Comparison of ENCODE assay signal across 13 cellular contexts in the genomic region with DNA sequence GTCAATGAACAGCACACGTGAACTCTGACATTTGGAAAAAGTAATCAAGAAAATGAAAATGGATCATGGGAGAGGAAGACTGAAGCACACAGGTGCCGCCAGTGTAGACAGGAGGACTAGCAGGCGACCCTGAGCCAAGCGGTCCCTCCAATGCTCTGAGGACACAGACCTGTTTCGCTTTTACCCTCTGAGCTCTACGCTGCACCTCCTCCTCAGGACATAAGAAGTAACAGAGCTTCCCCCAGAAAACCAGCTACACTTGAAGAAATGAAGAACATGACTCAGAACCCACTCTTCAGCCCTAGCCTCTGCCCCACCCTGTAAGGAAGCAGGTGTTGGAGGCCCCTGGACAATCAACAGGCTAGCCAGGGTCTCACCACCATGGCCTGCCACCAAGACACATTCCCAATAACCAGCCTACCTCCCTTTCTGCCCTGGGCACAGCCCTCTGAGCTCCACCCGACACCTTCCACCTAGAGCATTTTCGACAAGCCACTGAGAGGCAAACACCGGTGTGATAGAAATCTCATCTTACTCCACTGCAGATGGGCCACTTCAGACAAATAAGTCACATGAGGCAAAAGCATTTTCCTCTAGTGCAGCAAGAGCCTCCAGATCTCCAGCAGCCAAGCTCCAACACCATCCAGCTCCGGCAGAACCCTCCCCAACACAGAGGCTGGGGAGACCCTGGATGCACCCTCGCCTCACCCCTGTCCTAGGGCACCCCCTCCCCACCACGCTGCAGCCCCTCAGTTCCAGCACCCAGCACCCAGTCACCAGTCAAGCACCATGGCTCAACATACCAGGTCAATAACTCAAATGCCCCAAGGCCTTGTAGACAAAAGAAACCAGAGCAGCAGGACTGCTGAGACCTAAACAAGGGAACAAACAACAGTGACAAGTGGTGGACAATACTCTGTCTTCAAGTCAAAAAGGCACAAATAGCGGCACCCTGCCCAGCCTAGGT. TPM values are rescaled to one million over a fixed set of nuclear protein-coding genes. Genes with fewer than 3 reads are reported as not detected.
A peak's percentile ranks its signal among the peaks of the same experiment; 100 is the strongest.
DNase-seq lines count a peak whose midpoint lies in the region; ATAC-seq and TF ChIP-seq lines count a peak whose summit lies in the region.
"Had no signal": no experiment of that assay in that cellular context is flagged by ENCODE, and none has a peak within 500 bp of the region (broad histone marks: within the 10 kb centered on the region; RNA-seq: fewer than 3 reads in every experiment).

No MANE protein-coding gene starts in this region.

- no peaks in the 10 kb centered on the region for H3K9me3 ChIP-seq in body of pancreas
- no peaks in the 10 kb centered on the region for H3K9me3 ChIP-seq in stomach
- H3K9me3 ChIP-seq: transverse colon had no signal

- peaks cover 76% of the 10 kb centered on the region for H3K4me1 ChIP-seq in body of pancreas
- peaks cover 54 to 76% (median 64%) of the 10 kb centered on the region in 4 donors for H3K4me1 ChIP-seq in stomach

- ATAC-seq in HG03565 (IDR thresholded peaks at IDR 0.05; ENCODE audit: unreplicated experiment) (peak; percentile 56), body of pancreas (no peak)
- ATAC-seq: activated T-cell treated with anti-CD3 and anti-CD28 coated beads, Interleukin-2, amount 50 U/mL, for 72 hours; left cardiac atrium had no signal

- H3K4me3 ChIP-seq in body of pancreas, result no peak overlapping the region
- peak overlapping the region in 1 of 4 donors; percentile 4 for H3K4me3 ChIP-seq in stomach
- H3K4me3 ChIP-seq: transverse colon had no signal

- H3K27me3 ChIP-seq in body of pancreas (no peaks in the 10 kb centered on the region), stomach (no peaks in the 10 kb centered on the region)
- H3K27me3 ChIP-seq: transverse colon had no signal

- H3K36me3 ChIP-seq in body of pancreas (replicated peaks in 1 of 2; ENCODE audit: insufficient read depth in 1 of 2, low read depth in 2 of 2) (no peaks in the 10 kb centered on the region), stomach (no peaks in the 10 kb centered on the region)
- H3K36me3 ChIP-seq: transverse colon had no signal

- no peak for TF ChIP-seq EP300 in stomach (IDR thresholded peaks at IDR 0.05)

- DNase-seq in NCI-H146 (lab: John Stamatoyannopoulos, UW) (peak; percentile 14), NCI-H146 treated with DMSO at 0.1 percent for 48 hours (lab: John Stamatoyannopoulos, UW; ENCODE audit: unreplicated experiment) (no peak), body of pancreas (peak in 2 of 4 donors; percentile 10 to 52), stomach (no peak), medulla oblongata (ENCODE audit: extremely low spot score) (no peak), NCI-H526 treated with DMSO at 0.1 percent for 48 hours (lab: John Stamatoyannopoulos, UW) (no peak)
- no peak for DNase-seq in stimulated activated CD4-positive, alpha-beta T cell treated with anti-CD3 and anti-CD28 coated beads, Interleukin-2, amount 100 ng/mL, for 48 hours
- DNase-seq: activated CD4-positive, CD25-positive, alpha-beta regulatory T cell treated with anti-CD3 and anti-CD28 coated beads, Interleukin-2, amount 50 U/mL, for 72 hours; activated T-cell treated with anti-CD3 and anti-CD28 coated beads, Interleukin-2, amount 50 U/mL, for 72 hours; left cardiac atrium; nephron progenitor cell; transverse colon had no signal

- 52 to 70% methylated on average over 10 to 13 of the region's 13 CpGs for WGBS in body of pancreas, 2 donors
- WGBS in stomach, 5 donors, result 59 to 82% (median 74%) methylated on average over 13 of the region's 13 CpGs

- TF ChIP-seq CTCF in body of pancreas (IDR thresholded peaks at IDR 0.05) (no peak), stomach (IDR thresholded peaks at IDR 0.05) (no peak)

- H3K27ac ChIP-seq in body of pancreas, result peak overlapping the region; percentile 37 to 61 (median 50)
- H3K27ac ChIP-seq in stomach, result peak overlapping the region; percentile 76 to 90 (median 78)

- intact Hi-C loops in body of pancreas (cut with DNase I) (no loop called here), stomach (cut with DNase I; ENCODE audit: low total_unique reads) (no loop called here)

- TF ChIP-seq POLR2A in body of pancreas (IDR thresholded peaks at IDR 0.05) (peak in 1 of 3 donors; percentile 9), stomach (IDR thresholded peaks at IDR 0.05) (no peak)

RNA-seq across cellular contexts. Expression of a gene that starts 11.4 kb away (rescaled TPM):
- total RNA-seq in body of pancreas (10 to 100 TPM; 51.4 to 59.9 TPM), stomach (10 to 100 TPM; 14.6 to 54.0 (median 36.2) TPM)
- polyA plus RNA-seq in stomach, result 10 to 100 TPM; 21.7 to 30.3 (median 22.7) TPM
